Comparison of ENCODE assay signal across 27 cellular contexts in genomic region chr9:5427005-5427404, GRCh38. TPM values are rescaled to one million over a fixed set of nuclear protein-coding genes. Genes with fewer than 3 reads are reported as not detected.
DNase-seq lines count a peak whose midpoint lies in the region; ATAC-seq, FAIRE-seq and TF ChIP-seq lines count a peak whose summit lies in the region.
"Had no signal": no experiment of that assay in that cellular context is flagged by ENCODE, and none has a peak within 500 bp of the region (broad histone marks: within the 10 kb centered on the region; RNA-seq: fewer than 3 reads in every experiment).

No MANE protein-coding gene starts in this region.

- H3K23ac ChIP-seq in trophoblast cell (ENCODE audit: low read length) = no peak overlapping the region

- H2AK5ac ChIP-seq in trophoblast cell (ENCODE audit: low read length) = no peak overlapping the region

- H4K12ac ChIP-seq in trophoblast cell (ENCODE audit: low read depth, low read length) = no peak overlapping the region

- BruUV-seq in endothelial cell of umbilical vein (replicated peaks; lab: Mats Ljungman, UMichigan) = no TSS peak

- no peak overlapping the region for H3K9ac ChIP-seq in endothelial cell of umbilical vein (replicated peaks; ENCODE audit: extremely low read depth, insufficient read depth, low read length)
- H3K9ac ChIP-seq in trophoblast cell (ENCODE audit: low read length) = no peak overlapping the region
- H3K9ac ChIP-seq: BLaER1 had no signal

- H3K4me2 ChIP-seq in endothelial cell of umbilical vein (ENCODE audit: insufficient read depth, low read length) (no peak overlapping the region), trophoblast cell (ENCODE audit: low read length) (no peak overlapping the region)
- H3K4me2 ChIP-seq: BLaER1 had no signal

- H3K4me3 Mint-ChIP-seq in T-helper 17 cell = no peak overlapping the region
- H3K4me3 Mint-ChIP-seq in activated T-helper 17 cell treated with anti-CD3 and anti-CD28 coated beads, Interleukin-2, amount 50 U/mL, for 72 hours = no peak overlapping the region
- H3K4me3 Mint-ChIP-seq: CD14-positive monocyte; CD4-positive, alpha-beta memory T cell; CD8-positive, alpha-beta memory T cell had no signal

- dilution Hi-C loops in endothelial cell of umbilical vein (cut with MboI; ENCODE audit: extremely low pct_ligation_motif_present, low sequenced_read_pairs) = loop anchor here (25.0 kb wide), 1 partner anchor 240 kb away; the partner anchor contains the start of gene INSL6

- H2BK120ac ChIP-seq in trophoblast cell (ENCODE audit: insufficient read depth, low read length, poor library complexity) = no peak overlapping the region

- intact Hi-C loops in endothelial cell of umbilical vein (cut with micrococcal nuclease) = no loop called here

- H4K8ac ChIP-seq in trophoblast cell (ENCODE audit: low read depth, low read length) = no peak overlapping the region

- H3K9me3 Mint-ChIP-seq in activated T-helper 17 cell treated with anti-CD3 and anti-CD28 coated beads, Interleukin-2, amount 50 U/mL, for 72 hours = no peaks in the 10 kb centered on the region
- H3K9me3 Mint-ChIP-seq: CD14-positive monocyte; CD4-positive, alpha-beta memory T cell; CD4-positive, CD25-positive, alpha-beta regulatory T cell; CD8-positive, alpha-beta memory T cell had no signal

- FAIRE-seq in endothelial cell of umbilical vein (lab: Jason Lieb, UNC) = no peak
- FAIRE-seq: GM19239 had no signal

- H3K4me1 ChIP-seq in endothelial cell of umbilical vein (ENCODE audit: control insufficient read depth, extremely low read depth, insufficient read depth, low read length) = no peaks in the 10 kb centered on the region
- no peaks in the 10 kb centered on the region for H3K4me1 ChIP-seq in trophoblast cell (ENCODE audit: control insufficient read depth in 1 of 2, insufficient read depth in 2 of 2, low read length in 2 of 2)
- H3K4me1 ChIP-seq: BE2C, BLaER1 had no signal

- H3K4me1 Mint-ChIP-seq in T-helper 17 cell = peaks cover 13% of the 10 kb centered on the region
- H3K4me1 Mint-ChIP-seq in activated T-helper 17 cell treated with anti-CD3 and anti-CD28 coated beads, Interleukin-2, amount 50 U/mL, for 72 hours = peaks cover 14% of the 10 kb centered on the region
- H3K4me1 Mint-ChIP-seq: CD14-positive monocyte had no signal

- no peaks in the 10 kb centered on the region for H3K79me1 ChIP-seq in trophoblast cell (ENCODE audit: low read length)

- ATAC-seq in T-helper 17 cell (no peak), GM21390 (IDR thresholded peaks at IDR 0.05; ENCODE audit: unreplicated experiment) (no peak)
- no peak for ATAC-seq in activated T-helper 17 cell treated with anti-CD3 and anti-CD28 coated beads, Interleukin-2, amount 50 U/mL, for 72 hours (replicated peaks)

- no peak overlapping the region for H3K14ac ChIP-seq in trophoblast cell (ENCODE audit: low read length)

- H3K4ac ChIP-seq in trophoblast cell (ENCODE audit: low read depth, low read length) = no peak overlapping the region

- CTCF ChIA-PET in endothelial cell of umbilical vein (lab: Charles Lee) = interaction anchor here (1.3 to 6.5 kb wide), 6 partner anchors 9 to 667 kb away, joined by 4 to 151 read pairs (median 8); partner anchors contain the start of gene INSL6

- no peaks in the 10 kb centered on the region for H3K27me3 ChIP-seq in endothelial cell of umbilical vein (ENCODE audit: control insufficient read depth in 2 of 2, insufficient read depth in 2 of 2, low read length in 2 of 2)
- H3K27me3 ChIP-seq in trophoblast cell (ENCODE audit: insufficient read depth, low read length) = no peaks in the 10 kb centered on the region
- H3K27me3 ChIP-seq: BE2C, BLaER1 had no signal

- TF ChIP-seq POLR2A in endothelial cell of umbilical vein (IDR thresholded peaks at IDR 0.05; ENCODE audit: low read depth, low read length) = no peak

- no peak overlapping the region for H2AFZ ChIP-seq in endothelial cell of umbilical vein (ENCODE audit: low read depth, low read length)
- no peak overlapping the region for H2AFZ ChIP-seq in trophoblast cell (ENCODE audit: insufficient read depth, low read length, poor library complexity)

- H4K91ac ChIP-seq in trophoblast cell (ENCODE audit: low read depth, low read length) = no peak overlapping the region

- no peak overlapping the region for H2BK5ac ChIP-seq in trophoblast cell (ENCODE audit: low read depth, low read length, poor library complexity)

- POLR2A ChIA-PET in endothelial cell of umbilical vein (lab: Charles Lee) = no interaction called here

- no peaks in the 10 kb centered on the region for H3K9me3 ChIP-seq in T-helper 17 cell (ENCODE audit: control insufficient read depth, low read length, poor library complexity, severe bottlenecking)
- H3K9me3 ChIP-seq in endothelial cell of umbilical vein (replicated peaks; ENCODE audit: control insufficient read depth, insufficient read depth, low read length) = no peaks in the 10 kb centered on the region
- H3K9me3 ChIP-seq in trophoblast cell (ENCODE audit: insufficient read depth, low read depth, low read length) = no peaks in the 10 kb centered on the region
- H3K9me3 ChIP-seq: BE2C, BLaER1 had no signal

- H3K36me3 ChIP-seq in endothelial cell of umbilical vein (ENCODE audit: control insufficient read depth in 2 of 2, extremely low read depth in 1 of 2, insufficient read depth in 2 of 2, low read length in 2 of 2) (no peaks in the 10 kb centered on the region), trophoblast cell (ENCODE audit: control insufficient read depth in 1 of 2, insufficient read depth in 2 of 2, low read length in 2 of 2) (peaks cover 0 to 2% of the 10 kb centered on the region in 2 experiments)
- H3K36me3 ChIP-seq: BE2C, BLaER1 had no signal

- no peaks in the 10 kb centered on the region for H3K9me1 ChIP-seq in endothelial cell of umbilical vein (replicated peaks; ENCODE audit: control insufficient read depth, extremely low read depth, insufficient read depth, low read length)

- H4K20me1 ChIP-seq in endothelial cell of umbilical vein (replicated peaks; ENCODE audit: control insufficient read depth, extremely low read depth, insufficient read depth, low read length) = no peaks in the 10 kb centered on the region
- H4K20me1 ChIP-seq: BLaER1 had no signal

- peaks cover under 1% of the 10 kb centered on the region for H3K36me3 Mint-ChIP-seq in T-helper 17 cell (ENCODE audit: low read depth)
- peaks cover 25% of the 10 kb centered on the region for H3K36me3 Mint-ChIP-seq in activated T-helper 17 cell treated with anti-CD3 and anti-CD28 coated beads, Interleukin-2, amount 50 U/mL, for 72 hours (ENCODE audit: low read depth)

- DNase-seq in T-helper 17 cell (no peak), endothelial cell of umbilical vein (ENCODE audit: low read depth, low spot score) (no peak), trophoblast cell (peak; percentile 51 to 70), NCI-H526 (lab: John Stamatoyannopoulos, UW) (no peak), LoVo (ENCODE audit: low spot score) (no peak)
- no peak for DNase-seq in stimulated activated CD4-positive, alpha-beta T cell treated with anti-CD3 and anti-CD28 coated beads, Interleukin-4, amount 100 ng/mL, for 4 hours
- DNase-seq: 8988T; ACHN; BE2C; C1 segment of cervical spinal cord; CD4-positive, alpha-beta memory T cell; CD4-positive, CD25-positive, alpha-beta regulatory T cell; CD8-positive, alpha-beta memory T cell; COR-L47; DMS 273 treated with DMSO at 0.1 percent for 48 hours; DMS153; DMS53; DMS79; DND-41; EL; GDM1 had no signal

- H3K4me3 ChIP-seq in endothelial cell of umbilical vein (replicated peaks in 1 of 3; ENCODE audit: insufficient read depth in 1 of 3, low read depth in 1 of 3, low read length in 3 of 3) = no peak overlapping the region
- H3K4me3 ChIP-seq in trophoblast cell (ENCODE audit: low read depth, low read length) = no peak overlapping the region
- H3K4me3 ChIP-seq: BLaER1 had no signal

- peak overlapping the region; percentile 71 for H3K27ac Mint-ChIP-seq in T-helper 17 cell
- H3K27ac Mint-ChIP-seq in activated T-helper 17 cell treated with anti-CD3 and anti-CD28 coated beads, Interleukin-2, amount 50 U/mL, for 72 hours = peak overlapping the region; percentile 8
- H3K27ac Mint-ChIP-seq: CD14-positive monocyte had no signal

- H3K27ac ChIP-seq in endothelial cell of umbilical vein (ENCODE audit: insufficient read depth, low read depth, low read length) (no peak overlapping the region), trophoblast cell (ENCODE audit: low read depth, low read length) (no peak overlapping the region)
- H3K27ac ChIP-seq: BLaER1 had no signal

- H2BK12ac ChIP-seq in trophoblast cell (ENCODE audit: low read length) = no peak overlapping the region

- TF ChIP-seq CTCF in endothelial cell of umbilical vein (IDR thresholded peaks at IDR 0.05; ENCODE audit: extremely low read depth in 1 of 2, insufficient read depth in 1 of 2, low read depth in 1 of 2, low read length in 2 of 2) = no peak

- no peak overlapping the region for H3K18ac ChIP-seq in trophoblast cell (ENCODE audit: low read length)

- H3K79me2 ChIP-seq in endothelial cell of umbilical vein (ENCODE audit: control insufficient read depth, insufficient read depth, low read length) = no peaks in the 10 kb centered on the region
- H3K79me2 ChIP-seq in trophoblast cell (ENCODE audit: control insufficient read depth, insufficient read depth, low read length, poor library complexity) = no peaks in the 10 kb centered on the region

- H3K27me3 Mint-ChIP-seq in T-helper 17 cell = no peaks in the 10 kb centered on the region
- H3K27me3 Mint-ChIP-seq in activated T-helper 17 cell treated with anti-CD3 and anti-CD28 coated beads, Interleukin-2, amount 50 U/mL, for 72 hours = no peaks in the 10 kb centered on the region
- H3K27me3 Mint-ChIP-seq: CD4-positive, alpha-beta memory T cell; CD4-positive, CD25-positive, alpha-beta regulatory T cell; CD8-positive, alpha-beta memory T cell had no signal

RNA-seq across cellular contexts. Expression of gene PLGRKT, which starts 10.7 kb away (rescaled TPM):
- total RNA-seq in T-helper 17 cell (10 to 100 TPM; 17.4 to 23.5 TPM), endothelial cell of umbilical vein (20.3 and 21.2 TPM in 2 replicates)
- 10 to 100 TPM; 25.8 to 26.3 TPM for total RNA-seq in activated T-helper 17 cell treated with anti-CD3 and anti-CD28 coated beads, Interleukin-2, amount 50 U/mL, for 72 hours
- 3.3 and 3.8 TPM in 2 replicates for polyA plus RNA-seq in endothelial cell of umbilical vein
- 10.0 and 10.1 TPM in 2 replicates for polyA plus RNA-seq in endothelial cell of umbilical vein (2011; cell fraction: cytosol; rRNA removed)
- polyA plus RNA-seq in endothelial cell of umbilical vein (2011; cell fraction: nucleus; rRNA removed) = 4.6 TPM in 2 replicates
- 12.5 and 14.7 TPM in 2 replicates for polyA plus RNA-seq in endothelial cell of umbilical vein (2012)
- polyA minus RNA-seq in endothelial cell of umbilical vein = 1.00 and 3.7 TPM in 2 replicates
- polyA minus RNA-seq in endothelial cell of umbilical vein (2011; cell fraction: cytosol; rRNA and poly(A)+ RNA removed) = 2.6 TPM
- 1.8 and 2.0 TPM in 2 replicates for polyA minus RNA-seq in endothelial cell of umbilical vein (2011; cell fraction: nucleus; rRNA and poly(A)+ RNA removed)
- polyA plus RNA-seq in trophoblast cell (2013) = 18.3 and 18.5 TPM in 2 replicates

RNA-seq across cellular contexts. Expression of gene CD274, which starts 23.3 kb away (rescaled TPM):
- total RNA-seq in T-helper 17 cell (1 to 10 TPM; 4.7 to 6.7 TPM), endothelial cell of umbilical vein (26.8 and 29.7 TPM in 2 replicates)
- 10 to 100 TPM; 35.2 to 42.2 TPM for total RNA-seq in activated T-helper 17 cell treated with anti-CD3 and anti-CD28 coated beads, Interleukin-2, amount 50 U/mL, for 72 hours
- 25.4 and 27.9 TPM in 2 replicates for polyA plus RNA-seq in endothelial cell of umbilical vein
- polyA plus RNA-seq in endothelial cell of umbilical vein (2011; cell fraction: cytosol; rRNA removed) = 18.5 and 23.3 TPM in 2 replicates
- 57.7 and 59.7 TPM in 2 replicates for polyA plus RNA-seq in endothelial cell of umbilical vein (2011; cell fraction: nucleus; rRNA removed)
- polyA plus RNA-seq in endothelial cell of umbilical vein (2012) = 12.3 and 21.6 TPM in 2 replicates
- 31.0 and 42.3 TPM in 2 replicates for polyA minus RNA-seq in endothelial cell of umbilical vein
- not detected for polyA minus RNA-seq in endothelial cell of umbilical vein (2011; cell fraction: cytosol; rRNA and poly(A)+ RNA removed)
- 42.1 and 42.3 TPM in 2 replicates for polyA minus RNA-seq in endothelial cell of umbilical vein (2011; cell fraction: nucleus; rRNA and poly(A)+ RNA removed)
- 105 and 117 TPM in 2 replicates for polyA plus RNA-seq in trophoblast cell (2013)
- total RNA-seq: G401 had no signal

Comparison
In these comparisons a context has a peak if more than half of its experiments do, and no peak if none do; other contexts are left out.
1. DNase-seq: peak in trophoblast cell (2 of 2); none in T-helper 17 cell (0 of 3), endothelial cell of umbilical vein (single experiment), NCI-H526 (0 of 2), LoVo (single experiment) and stimulated activated CD4-positive, alpha-beta T cell treated with anti-CD3 and anti-CD28 coated beads, Interleukin-4, amount 100 ng/mL, for 4 hours (0 of 2).